In genomic region chr19:35268546-35269424, GRCh38 we compare ENCODE assay signal across 8 cellular contexts. TPM values are rescaled to one million over a fixed set of nuclear protein-coding genes. Genes with fewer than 3 reads are reported as not detected.
DNase-seq lines count a peak whose midpoint lies in the region; ATAC-seq and TF ChIP-seq lines count a peak whose summit lies in the region.

Gene USF2, plus strand, starts transcription at chr19:35268962. Its CDS starts 140 bp downstream, at chr19:35269102.

- no peaks in the 10 kb centered on the region for H3K27me3 ChIP-seq in vagina

- H3K4me3 Mint-ChIP-seq in glutamatergic neuron (ENCODE audit: unreplicated experiment), result peak within 1 kb of the TSS; percentile 91

- intact Hi-C loops in vagina (cut with DNase I), result loop anchor here (5.0 kb wide), 1 partner anchor 126 kb away; the partner anchor contains the start of gene FXYD7

- H3K4me1 Mint-ChIP-seq in glutamatergic neuron (ENCODE audit: low read depth, unreplicated experiment), result peaks cover 28% of the 10 kb centered on the region

- peaks cover 20% of the 10 kb centered on the region for H3K9me3 Mint-ChIP-seq in glutamatergic neuron (ENCODE audit: unreplicated experiment)

- H3K36me3 Mint-ChIP-seq in glutamatergic neuron (ENCODE audit: unreplicated experiment), result peaks cover 11% of the 10 kb centered on the region

- H3K36me3 ChIP-seq in vagina, result peaks cover 4 to 35% of the 10 kb centered on the region in 2 donors

- peak; percentile 13 for ATAC-seq in GM21737 (IDR thresholded peaks at IDR 0.05; ENCODE audit: unreplicated experiment)
- peak; percentile 19; the same call in 2 of the 3 replicates for ATAC-seq in SK-N-SH treated with all-trans-retinoic acid at 6 μM for 48 hours
- ATAC-seq in omental fat pad (ENCODE audit: low FRiP score), result no peak

- peaks cover 56% of the 10 kb centered on the region for H3K4me1 ChIP-seq in vagina

- H3K9me3 ChIP-seq in vagina, result no peaks in the 10 kb centered on the region

- H3K27ac Mint-ChIP-seq in glutamatergic neuron (ENCODE audit: unreplicated experiment), result peak within 1 kb of the TSS; percentile 91

- DNase-seq in DMS 273 treated with DMSO at 0.1 percent for 48 hours (lab: John Stamatoyannopoulos, UW), result peak; percentile 25
- peak; percentile 37 for DNase-seq in LNCaP clone FGC (ENCODE audit: low read depth)
- DNase-seq in activated naive CD8-positive, alpha-beta T cell treated with anti-CD3 and anti-CD28 coated beads, Interleukin-2, amount 50 U/mL, for 16 hours (ENCODE audit: low read depth, low spot score), result peak; percentile 34
- peak; percentile 81 for DNase-seq in glutamatergic neuron
- no peak for DNase-seq in omental fat pad (ENCODE audit: low spot score)
- no peak for DNase-seq in vagina (ENCODE audit: extremely low spot score in 2 of 2)

- TF ChIP-seq CTCF in LNCaP clone FGC (IDR thresholded peaks at IDR 0.05; ENCODE audit: control insufficient read depth, extremely low read depth, insufficient read depth) (no peak), glutamatergic neuron (IDR thresholded peaks at IDR 0.05; ENCODE audit: partially characterized antibody, unreplicated experiment) (no peak), omental fat pad (IDR thresholded peaks at IDR 0.05) (no peak), vagina (IDR thresholded peaks at IDR 0.05) (no peak)

- peaks cover 17% of the 10 kb centered on the region for H3K27me3 Mint-ChIP-seq in glutamatergic neuron (ENCODE audit: unreplicated experiment)

- peak within 1 kb of the TSS; percentile 89 for H3K27ac ChIP-seq in vagina

- TF ChIP-seq POLR2A in vagina (IDR thresholded peaks at IDR 0.05), result no peak

- H3K4me3 ChIP-seq in LNCaP clone FGC (ENCODE audit: low read depth, low read length) (peak within 1 kb of the TSS; percentile 91), vagina (peak within 1 kb of the TSS; percentile 66 to 76)

TF ChIP-seq in SK-N-SH treated with all-trans-retinoic acid at 6 μM for 48 hours, 23 proteins besides CTCF, POLR2A, EP300 and RAD21:
- TF ChIP-seq ZC3H10 (CRISPR knock-in tag; IDR thresholded peaks at IDR 0.05), result no peak
- no peak for TF ChIP-seq TOX (CRISPR knock-in tag; IDR thresholded peaks at IDR 0.05; ENCODE audit: borderline replicate concordance)
- no peak for TF ChIP-seq POU6F1 (CRISPR knock-in tag; IDR thresholded peaks at IDR 0.05; ENCODE audit: borderline replicate concordance, low read depth)
- no peak for TF ChIP-seq ZNF70 (CRISPR knock-in tag; IDR thresholded peaks at IDR 0.05)
- no peak for TF ChIP-seq CSDC2 (CRISPR knock-in tag; IDR thresholded peaks at IDR 0.05)
- no peak for TF ChIP-seq TSHZ2 (CRISPR knock-in tag; IDR thresholded peaks at IDR 0.05)
- no peak for TF ChIP-seq OSR1 (CRISPR knock-in tag; IDR thresholded peaks at IDR 0.05)

RNA-seq across cellular contexts. Expression of gene USF2, which starts in this region (rescaled TPM):
- total RNA-seq in glutamatergic neuron (ENCODE audit: unreplicated experiment) (132 TPM), omental fat pad (100 to 1,000 TPM in 2 of 4 donors, 10 to 100 TPM in 2; 67.0 to 106 (median 92.0) TPM), vagina (95.5 TPM)

Comparison
In these comparisons a context has a peak if more than half of its experiments do, and no peak if none do; other contexts are left out.
1. DNase-seq: peak in DMS 273 treated with DMSO at 0.1 percent for 48 hours (single experiment), LNCaP clone FGC (single experiment), activated naive CD8-positive, alpha-beta T cell treated with anti-CD3 and anti-CD28 coated beads, Interleukin-2, amount 50 U/mL, for 16 hours (single experiment) and glutamatergic neuron (single experiment); none in omental fat pad (single experiment) and vagina (0 of 2).